ENCODE assay signal across 12 cellular contexts in the genomic region with DNA sequence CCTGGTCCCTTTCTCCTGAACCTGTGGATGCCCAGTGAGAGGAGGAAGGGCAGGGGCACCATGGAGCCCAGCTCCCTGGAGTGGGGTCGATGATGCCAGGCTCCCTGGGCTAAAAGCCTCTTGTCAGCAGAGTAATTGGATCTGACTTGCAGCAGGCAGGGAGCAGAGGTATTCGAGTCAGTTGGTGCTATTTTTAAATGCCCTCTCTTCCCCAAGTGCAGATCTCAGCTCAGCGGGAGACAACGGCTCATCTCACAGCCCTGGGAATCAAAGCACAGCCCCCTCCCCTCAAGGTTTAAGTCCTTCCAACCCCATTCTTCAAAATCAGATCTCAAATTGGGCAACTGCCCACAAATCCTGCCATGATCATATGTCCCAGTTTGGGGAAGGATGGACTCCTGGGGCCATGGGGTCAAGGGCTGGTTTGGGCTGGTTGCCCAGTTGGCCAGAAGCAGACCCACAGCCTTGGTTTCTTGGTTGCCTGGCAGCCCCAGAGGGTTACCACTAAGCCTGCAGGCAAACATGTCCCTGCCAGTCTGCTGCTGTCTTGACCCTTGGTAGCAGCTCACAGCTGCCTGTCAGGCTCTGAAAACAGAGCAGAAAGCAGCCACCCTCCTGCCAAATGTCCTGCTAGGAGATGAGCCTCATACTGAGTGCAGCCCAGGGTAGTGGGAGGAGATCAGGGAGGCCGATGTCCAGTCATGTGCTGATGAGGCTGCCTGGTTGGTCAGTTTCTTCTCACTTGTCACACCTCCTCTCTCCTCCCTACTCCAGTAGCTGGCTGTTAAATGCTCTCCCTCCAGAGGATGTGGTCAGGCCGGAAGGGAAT.
DNase-seq lines count a peak whose midpoint lies in the region; ATAC-seq and TF ChIP-seq lines count a peak whose summit lies in the region.
"Had no signal": no experiment of that assay in that cellular context is flagged by ENCODE, and none has a peak within 500 bp of the region (broad histone marks: within the 10 kb centered on the region; RNA-seq: fewer than 3 reads in every experiment).

No MANE protein-coding gene starts in this region.

- no peak overlapping the region for H3K4me3 ChIP-seq in breast epithelium
- H3K4me3 ChIP-seq in mesendoderm (ENCODE audit: low read length), result no peak overlapping the region
- H3K4me3 ChIP-seq: BLaER1 treated with 17β-estradiol and CSF1 and Interleukin-3, amounts not matched to agents 10 nM and 100 nM; coronary artery had no signal

- peak overlapping the region; percentile 51 for H3K56ac ChIP-seq in mesendoderm (ENCODE audit: low read length)

- H3K27me3 Mint-ChIP-seq in activated naive CD4-positive, alpha-beta T cell treated with anti-CD3 and anti-CD28 coated beads for 36 hours (ENCODE audit: low read depth), result no peaks in the 10 kb centered on the region

- no peak overlapping the region for H4K8ac ChIP-seq in mesendoderm (ENCODE audit: low read depth, low read length)

- H3K4me1 Mint-ChIP-seq in activated naive CD4-positive, alpha-beta T cell treated with anti-CD3 and anti-CD28 coated beads for 36 hours (ENCODE audit: low read depth), result no peaks in the 10 kb centered on the region
- H3K4me1 Mint-ChIP-seq: activated CD4-positive, alpha-beta memory T cell treated with anti-CD3 and anti-CD28 coated beads, Interleukin-2, amount 10 ng/mL, durations not matched to agents 7 days and 5 days had no signal

- no peak overlapping the region for H4K5ac ChIP-seq in mesendoderm (ENCODE audit: low read length)

- H3K9me3 ChIP-seq in breast epithelium, result no peaks in the 10 kb centered on the region
- H3K9me3 ChIP-seq: BLaER1 treated with 17β-estradiol and CSF1 and Interleukin-3, amounts not matched to agents 10 nM and 100 nM had no signal

- ATAC-seq in HG02852 (IDR thresholded peaks at IDR 0.05; ENCODE audit: unreplicated experiment), result no peak

- no peak overlapping the region for H3K4me3 Mint-ChIP-seq in activated naive CD4-positive, alpha-beta T cell treated with anti-CD3 and anti-CD28 coated beads for 36 hours
- H3K4me3 Mint-ChIP-seq: activated CD4-positive, alpha-beta memory T cell treated with anti-CD3 and anti-CD28 coated beads, Interleukin-2, amount 10 ng/mL, durations not matched to agents 7 days and 5 days had no signal

- DNase-seq in Ammon's horn (ENCODE audit: low spot score) (peak; percentile 60), NCI-H187 treated with DMSO at 0.1 percent for 48 hours (lab: John Stamatoyannopoulos, UW) (peak; percentile 71), breast epithelium (ENCODE audit: low spot score in 2 of 2) (peak in 1 of 2 donors; percentile 58), mesendoderm (peak; percentile 84), mesenteric fat pad (ENCODE audit: low spot score) (no peak), SKM-1 treated with dmso at 0.1 percent for 144 hours (lab: John Stamatoyannopoulos, UW; ENCODE audit: unreplicated experiment) (no peak)
- DNase-seq in activated naive CD4-positive, alpha-beta T cell treated with anti-CD3 and anti-CD28 coated beads for 36 hours, result no peak
- DNase-seq: activated CD4-positive, alpha-beta memory T cell treated with anti-CD3 and anti-CD28 coated beads, Interleukin-2, amount 10 ng/mL, durations not matched to agents 7 days and 5 days; kidney glomerular epithelial cell had no signal

- no peaks in the 10 kb centered on the region for H3K79me2 ChIP-seq in mesendoderm (ENCODE audit: control insufficient read depth, insufficient read depth, low read length)

- H3K27me3 ChIP-seq in breast epithelium, result no peaks in the 10 kb centered on the region
- H3K27me3 ChIP-seq in mesendoderm (ENCODE audit: insufficient read depth, low read length, poor library complexity), result no peaks in the 10 kb centered on the region
- H3K27me3 ChIP-seq: BLaER1 treated with 17β-estradiol and CSF1 and Interleukin-3, amounts not matched to agents 10 nM and 100 nM had no signal

- H3K27ac ChIP-seq in breast epithelium (peak overlapping the region; percentile 62 to 72), mesendoderm (ENCODE audit: low read depth, low read length) (no peak overlapping the region)
- H3K27ac ChIP-seq: coronary artery had no signal

- H3K9ac ChIP-seq in mesendoderm (ENCODE audit: low read length), result no peak overlapping the region
- H3K9ac ChIP-seq: BLaER1 treated with 17β-estradiol and CSF1 and Interleukin-3, amounts not matched to agents 10 nM and 100 nM had no signal

- H3K9me3 Mint-ChIP-seq in activated naive CD4-positive, alpha-beta T cell treated with anti-CD3 and anti-CD28 coated beads for 36 hours, result no peaks in the 10 kb centered on the region
- H3K9me3 Mint-ChIP-seq: activated CD4-positive, alpha-beta memory T cell treated with anti-CD3 and anti-CD28 coated beads, Interleukin-2, amount 10 ng/mL, durations not matched to agents 7 days and 5 days had no signal

- no peak overlapping the region for H3K23ac ChIP-seq in mesendoderm (ENCODE audit: low read length)

- H3K4me1 ChIP-seq in breast epithelium, result peaks cover 0 to 6% of the 10 kb centered on the region in 2 donors
- peaks cover 38% of the 10 kb centered on the region for H3K4me1 ChIP-seq in mesendoderm (ENCODE audit: control insufficient read depth, low read depth, low read length)

- no peak overlapping the region for H2BK15ac ChIP-seq in mesendoderm (replicated peaks; ENCODE audit: low read depth)

- no peaks in the 10 kb centered on the region for H3K79me1 ChIP-seq in mesendoderm (ENCODE audit: low read length)

- intact Hi-C loops in breast epithelium (cut with DNase I; ENCODE audit: low total_unique reads), result no loop called here
- intact Hi-C loops in activated naive CD4-positive, alpha-beta T cell treated with anti-CD3 and anti-CD28 coated beads for 36 hours (cut with micrococcal nuclease), result no loop called here

- no peak overlapping the region for H2BK120ac ChIP-seq in mesendoderm (ENCODE audit: low read depth, low read length)

- H2AK5ac ChIP-seq in mesendoderm (ENCODE audit: low read length), result peak overlapping the region; percentile 57

- H3K4me2 ChIP-seq in mesendoderm (ENCODE audit: low read length), result no peak overlapping the region

- no peak overlapping the region for H3K27ac Mint-ChIP-seq in activated naive CD4-positive, alpha-beta T cell treated with anti-CD3 and anti-CD28 coated beads for 36 hours
- H3K27ac Mint-ChIP-seq: activated CD4-positive, alpha-beta memory T cell treated with anti-CD3 and anti-CD28 coated beads, Interleukin-2, amount 10 ng/mL, durations not matched to agents 7 days and 5 days had no signal

- no peak for TF ChIP-seq POLR2A in breast epithelium (IDR thresholded peaks at IDR 0.05)

- H3K36me3 ChIP-seq in breast epithelium, result no peaks in the 10 kb centered on the region
- H3K36me3 ChIP-seq in mesendoderm (ENCODE audit: control insufficient read depth, insufficient read depth, low read length), result no peaks in the 10 kb centered on the region

- CTCF ChIA-PET in activated naive CD4-positive, alpha-beta T cell treated with anti-CD3 and anti-CD28 coated beads for 36 hours (lab: Charles Lee), result no interaction called here

- no CpG with 5 or more reads among the region's 6 CpGs for WGBS in mesendoderm (ENCODE audit: extremely low coverage, insufficient coverage, low lambda C conversion rate)

- no peaks in the 10 kb centered on the region for H3K36me3 Mint-ChIP-seq in activated naive CD4-positive, alpha-beta T cell treated with anti-CD3 and anti-CD28 coated beads for 36 hours (ENCODE audit: low read depth)

- H3K4ac ChIP-seq in mesendoderm (ENCODE audit: low read depth, low read length), result no peak overlapping the region

- peak overlapping the region; percentile 12 for H2BK5ac ChIP-seq in mesendoderm (ENCODE audit: low read length)

- TF ChIP-seq CTCF in breast epithelium (IDR thresholded peaks at IDR 0.05), result no peak

- peak overlapping the region; percentile 23 for H3K18ac ChIP-seq in mesendoderm (ENCODE audit: low read length)

Comparison
In these comparisons a context has a peak if more than half of its experiments do, and no peak if none do; other contexts are left out.
1. DNase-seq: peak in Ammon's horn (single experiment), NCI-H187 treated with DMSO at 0.1 percent for 48 hours (single experiment) and mesendoderm (single experiment); none in mesenteric fat pad (single experiment), activated naive CD4-positive, alpha-beta T cell treated with anti-CD3 and anti-CD28 coated beads for 36 hours (single experiment) and SKM-1 treated with dmso at 0.1 percent for 144 hours (single experiment).